Comparison of ENCODE assay signal across 9 cellular contexts in genomic region chr4:78510108-78510507, GRCh38.
"Had no signal": no experiment of that assay in that cellular context is flagged by ENCODE, and none has a peak within 500 bp of the region (broad histone marks: within the 10 kb centered on the region; RNA-seq: fewer than 3 reads in every experiment).

No MANE protein-coding gene starts in this region.

- H3K27ac ChIP-seq: GM23248 had no signal

- H3K4me2 ChIP-seq: GM23338 had no signal

- H3K27ac Mint-ChIP-seq: GM23338, H9, HFFc6 had no signal

- H3K4me1 ChIP-seq: HAP-1 had no signal

- H3K4me3 Mint-ChIP-seq: GM23338, H9, HFFc6 had no signal

- ATAC-seq: GM23338, HCT116 had no signal

- H3K4me3 ChIP-seq: GM23248, GM23338, HAP-1 had no signal

- H3K9ac ChIP-seq: GM23248 had no signal

- H3K36me3 ChIP-seq: HAP-1 had no signal

- H3K9me3 ChIP-seq: HAP-1 had no signal

- H2AFZ ChIP-seq: GM23248, GM23338 had no signal

- DNase-seq: GM23248, GOT3, H7, H9, HCEC 1CT had no signal

- H3K9me3 Mint-ChIP-seq: GM23338, H9, HFFc6 had no signal
